8 cellular contexts compared by ENCODE assay signal in genomic region chr3:71752911-71753715, GRCh38. TPM values are rescaled to one million over a fixed set of nuclear protein-coding genes. Genes with fewer than 3 reads are reported as not detected.
DNase-seq lines count a peak whose midpoint lies in the region; ATAC-seq, FAIRE-seq and TF ChIP-seq lines count a peak whose summit lies in the region.

No MANE protein-coding gene starts in this region.

- no peak overlapping the region for H3K9ac ChIP-seq in endothelial cell of umbilical vein (replicated peaks; ENCODE audit: extremely low read depth, insufficient read depth, low read length)

- no peaks in the 10 kb centered on the region for H3K9me3 Mint-ChIP-seq in CD8-positive, alpha-beta memory T cell

- no peaks in the 10 kb centered on the region for H4K20me1 ChIP-seq in endothelial cell of umbilical vein (replicated peaks; ENCODE audit: control insufficient read depth, extremely low read depth, insufficient read depth, low read length)

- no TSS peak for BruUV-seq in endothelial cell of umbilical vein (replicated peaks; lab: Mats Ljungman, UMichigan)

- dilution Hi-C loops in endothelial cell of umbilical vein (cut with MboI; ENCODE audit: extremely low pct_ligation_motif_present, low sequenced_read_pairs) = no loop called here

- peaks cover 6% of the 10 kb centered on the region for H3K4me1 ChIP-seq in CD8-positive, alpha-beta memory T cell (ENCODE audit: insufficient read depth, low read length)
- H3K4me1 ChIP-seq in RWPE2 (ENCODE audit: insufficient read depth, poor library complexity, severe bottlenecking) (no peaks in the 10 kb centered on the region), endothelial cell of umbilical vein (ENCODE audit: control insufficient read depth, extremely low read depth, insufficient read depth, low read length) (peaks cover 4% of the 10 kb centered on the region), pancreas (no peaks in the 10 kb centered on the region)

- TF ChIP-seq CTCF in RWPE2 (IDR thresholded peaks at IDR 0.05; ENCODE audit: poor library complexity, severe bottlenecking) = no peak
- TF ChIP-seq CTCF in endothelial cell of umbilical vein (IDR thresholded peaks at IDR 0.05; ENCODE audit: extremely low read depth in 1 of 2, insufficient read depth in 1 of 2, low read depth in 1 of 2, low read length in 2 of 2) = no peak
- TF ChIP-seq CTCF in pancreas (IDR thresholded peaks at IDR 0.05) = no peak

- POLR2A ChIA-PET in CD8-positive, alpha-beta memory T cell (lab: Charles Lee) = interaction anchor here (0.6 kb wide), 1 partner anchor 50 kb away, joined by 3 read pairs; no protein-coding TSS in a partner anchor
- POLR2A ChIA-PET in endothelial cell of umbilical vein (lab: Charles Lee) = no interaction called here

- FAIRE-seq in endothelial cell of umbilical vein (lab: Jason Lieb, UNC) = no peak
- no peak for FAIRE-seq in pancreas (lab: Jason Lieb, UNC)

- H3K27ac Mint-ChIP-seq in CD8-positive, alpha-beta memory T cell = peak overlapping the region in 2 of 8 donors; percentile 34 to 85

- peak overlapping the region; percentile 67 to 83 (median 75) for H3K4me3 Mint-ChIP-seq in CD8-positive, alpha-beta memory T cell

- H3K36me3 ChIP-seq in CD8-positive, alpha-beta memory T cell (ENCODE audit: insufficient read depth, low read length) = no peaks in the 10 kb centered on the region
- no peaks in the 10 kb centered on the region for H3K36me3 ChIP-seq in RWPE2 (ENCODE audit: low read depth)
- no peaks in the 10 kb centered on the region for H3K36me3 ChIP-seq in endothelial cell of umbilical vein (ENCODE audit: control insufficient read depth in 2 of 2, extremely low read depth in 1 of 2, insufficient read depth in 2 of 2, low read length in 2 of 2)
- H3K36me3 ChIP-seq in pancreas = no peaks in the 10 kb centered on the region

- CTCF ChIA-PET in CD8-positive, alpha-beta memory T cell (lab: Charles Lee) = interaction anchor here (1.1 kb wide), 1 partner anchor 23 kb away, joined by 3 read pairs; no protein-coding TSS in a partner anchor
- CTCF ChIA-PET in endothelial cell of umbilical vein (lab: Charles Lee) = no interaction called here

- peak overlapping the region; percentile 37 for H3K4me3 ChIP-seq in CD8-positive, alpha-beta memory T cell (ENCODE audit: low read length)
- H3K4me3 ChIP-seq in RWPE2 (ENCODE audit: severe bottlenecking) (peak overlapping the region; percentile 76), endothelial cell of umbilical vein (replicated peaks in 1 of 3; ENCODE audit: insufficient read depth in 1 of 3, low read depth in 1 of 3, low read length in 3 of 3) (no peak overlapping the region), pancreas (peak overlapping the region in 3 of 4 donors; percentile 29 to 47 (median 46))

- peaks cover 0 to 4% (median 0%) of the 10 kb centered on the region in 3 donors for H3K36me3 Mint-ChIP-seq in CD8-positive, alpha-beta memory T cell

- intact Hi-C loops in endothelial cell of umbilical vein (cut with micrococcal nuclease) = no loop called here
- intact Hi-C loops in pancreas (cut with DNase I) = no loop called here

- no peaks in the 10 kb centered on the region for H3K79me2 ChIP-seq in endothelial cell of umbilical vein (ENCODE audit: control insufficient read depth, insufficient read depth, low read length)

- no peak overlapping the region for H3K4me2 ChIP-seq in endothelial cell of umbilical vein (ENCODE audit: insufficient read depth, low read length)

- no peak for TF ChIP-seq POLR2A in endothelial cell of umbilical vein (IDR thresholded peaks at IDR 0.05; ENCODE audit: low read depth, low read length)

- H3K27me3 Mint-ChIP-seq in CD8-positive, alpha-beta memory T cell = peaks cover 21 to 45% of the 10 kb centered on the region in 2 donors

- H3K27ac ChIP-seq in CD8-positive, alpha-beta memory T cell (ENCODE audit: low read depth, low read length) = no peak overlapping the region
- H3K27ac ChIP-seq in RWPE2 (ENCODE audit: poor library complexity, severe bottlenecking) (no peak overlapping the region), endothelial cell of umbilical vein (ENCODE audit: insufficient read depth, low read depth, low read length) (no peak overlapping the region), pancreas (no peak overlapping the region)

- DNase-seq in CD8-positive, alpha-beta memory T cell = peak in 1 of 5 donors; percentile 4
- DNase-seq in RWPE2 (ENCODE audit: low spot score) (no peak), endothelial cell of umbilical vein (ENCODE audit: low read depth, low spot score) (no peak), pancreas (peak in 1 of 6 donors; percentile 51), cerebellar nuclear complex (lab: John Stamatoyannopoulos, UW) (no peak), T1000 (lab: John Stamatoyannopoulos, UW) (no peak)

- H3K4me1 Mint-ChIP-seq in CD8-positive, alpha-beta memory T cell = peaks cover 6 to 16% (median 14%) of the 10 kb centered on the region in 3 donors

- no peaks in the 10 kb centered on the region for H3K9me1 ChIP-seq in endothelial cell of umbilical vein (replicated peaks; ENCODE audit: control insufficient read depth, extremely low read depth, insufficient read depth, low read length)

- peaks cover 25% of the 10 kb centered on the region for H3K27me3 ChIP-seq in CD8-positive, alpha-beta memory T cell (ENCODE audit: insufficient read depth, low read length, poor library complexity, severe bottlenecking)
- H3K27me3 ChIP-seq in RWPE2 (ENCODE audit: insufficient read depth, poor library complexity, severe bottlenecking) = peaks cover 10% of the 10 kb centered on the region
- peaks cover 39 to 56% of the 10 kb centered on the region in 2 experiments for H3K27me3 ChIP-seq in endothelial cell of umbilical vein (ENCODE audit: control insufficient read depth in 2 of 2, insufficient read depth in 2 of 2, low read length in 2 of 2)
- H3K27me3 ChIP-seq in pancreas = no peaks in the 10 kb centered on the region

- ATAC-seq in RWPE2 (ENCODE audit: low read depth) = no peak
- ATAC-seq in pancreas = peak in 3 of 4 donors; percentile 24 to 37 (median 25)
- ATAC-seq in GM21390 (IDR thresholded peaks at IDR 0.05; ENCODE audit: unreplicated experiment) = no peak
- no peak for ATAC-seq in HG02970 (IDR thresholded peaks at IDR 0.05; ENCODE audit: low FRiP score, unreplicated experiment)

- H2AFZ ChIP-seq in endothelial cell of umbilical vein (ENCODE audit: low read depth, low read length) = no peak overlapping the region

- WGBS in pancreas, 2 donors = 12 to 19% methylated on average over 39 to 67 of the region's 67 CpGs

- no peaks in the 10 kb centered on the region for H3K9me3 ChIP-seq in CD8-positive, alpha-beta memory T cell (ENCODE audit: low read length)
- H3K9me3 ChIP-seq in RWPE2 (ENCODE audit: severe bottlenecking) (no peaks in the 10 kb centered on the region), endothelial cell of umbilical vein (replicated peaks; ENCODE audit: control insufficient read depth, insufficient read depth, low read length) (no peaks in the 10 kb centered on the region), pancreas (no peaks in the 10 kb centered on the region)

TF ChIP-seq in endothelial cell of umbilical vein, 7 proteins besides CTCF, POLR2A, EP300 and RAD21:
- TF ChIP-seq EZH2 (IDR thresholded peaks at IDR 0.05; ENCODE audit: borderline replicate concordance, low read depth, low read length, severe bottlenecking) (peak; percentile 49), POLR2AphosphoS5 (IDR thresholded peaks at IDR 0.05; ENCODE audit: insufficient read depth, low read depth, low read length) (no peak)

RNA-seq across cellular contexts. Expression of gene GPR27, which starts 0.5 kb away (rescaled TPM):
- 1 to 10 TPM; 2.3 to 2.6 TPM for total RNA-seq in CD8-positive, alpha-beta memory T cell
- polyA plus RNA-seq in CD8-positive, alpha-beta memory T cell = 1.8 TPM
- not detected in 2 replicates for total RNA-seq in endothelial cell of umbilical vein
- polyA plus RNA-seq in endothelial cell of umbilical vein = 0.03 TPM in 1 of 2 replicates, not detected in the other
- polyA plus RNA-seq in endothelial cell of umbilical vein (2011; cell fraction: cytosol; rRNA removed) = 0.03 TPM in 1 of 2 replicates, not detected in the other
- polyA plus RNA-seq in endothelial cell of umbilical vein (2011; cell fraction: nucleus; rRNA removed) = not detected in 2 replicates
- polyA plus RNA-seq in endothelial cell of umbilical vein (2012) = not detected in 2 replicates
- polyA minus RNA-seq in endothelial cell of umbilical vein = not detected in 2 replicates
- polyA minus RNA-seq in endothelial cell of umbilical vein (2011; cell fraction: cytosol; rRNA and poly(A)+ RNA removed) = not detected
- polyA minus RNA-seq in endothelial cell of umbilical vein (2011; cell fraction: nucleus; rRNA and poly(A)+ RNA removed) = not detected in 2 replicates
- total RNA-seq in pancreas = 1 to 10 TPM in 5 of 6 donors, under 1 TPM in 1; 0.83 to 6.4 (median 1.8) TPM
- 1 to 10 TPM; 1.4 to 4.6 TPM for polyA plus RNA-seq in pancreas

RNA-seq across cellular contexts. Expression of gene EIF4E3, which starts 27.9 kb away (rescaled TPM):
- 10 to 100 TPM; 22.2 to 24.1 TPM for total RNA-seq in CD8-positive, alpha-beta memory T cell
- 50.5 TPM for polyA plus RNA-seq in CD8-positive, alpha-beta memory T cell
- total RNA-seq in endothelial cell of umbilical vein = 4.9 and 7.6 TPM in 2 replicates
- polyA plus RNA-seq in endothelial cell of umbilical vein = 1.1 and 1.3 TPM in 2 replicates
- 2.0 and 2.1 TPM in 2 replicates for polyA plus RNA-seq in endothelial cell of umbilical vein (2011; cell fraction: cytosol; rRNA removed)
- 1.2 TPM in 2 replicates for polyA plus RNA-seq in endothelial cell of umbilical vein (2011; cell fraction: nucleus; rRNA removed)
- polyA plus RNA-seq in endothelial cell of umbilical vein (2012) = 3.0 and 5.6 TPM in 2 replicates
- 3.6 and 4.1 TPM in 2 replicates for polyA minus RNA-seq in endothelial cell of umbilical vein
- polyA minus RNA-seq in endothelial cell of umbilical vein (2011; cell fraction: cytosol; rRNA and poly(A)+ RNA removed) = 0.51 TPM
- 1.3 and 1.8 TPM in 2 replicates for polyA minus RNA-seq in endothelial cell of umbilical vein (2011; cell fraction: nucleus; rRNA and poly(A)+ RNA removed)
- total RNA-seq in pancreas = 10 to 100 TPM; 13.2 to 17.3 (median 14.8) TPM
- 1 to 10 TPM; 4.1 to 7.3 TPM for polyA plus RNA-seq in pancreas

RNA-seq across cellular contexts. Expression of gene PROK2, which starts 31.8 kb away (rescaled TPM):
- total RNA-seq in CD8-positive, alpha-beta memory T cell = under 1 TPM; 0.28 to 0.33 TPM
- 1.4 TPM for polyA plus RNA-seq in CD8-positive, alpha-beta memory T cell
- total RNA-seq in endothelial cell of umbilical vein = not detected in 2 replicates
- not detected in 2 replicates for polyA plus RNA-seq in endothelial cell of umbilical vein
- polyA plus RNA-seq in endothelial cell of umbilical vein (2011; cell fraction: cytosol; rRNA removed) = not detected in 2 replicates
- polyA plus RNA-seq in endothelial cell of umbilical vein (2011; cell fraction: nucleus; rRNA removed) = not detected in 2 replicates
- not detected in 2 replicates for polyA plus RNA-seq in endothelial cell of umbilical vein (2012)
- polyA minus RNA-seq in endothelial cell of umbilical vein = not detected in 2 replicates
- not detected for polyA minus RNA-seq in endothelial cell of umbilical vein (2011; cell fraction: cytosol; rRNA and poly(A)+ RNA removed)
- not detected in 2 replicates for polyA minus RNA-seq in endothelial cell of umbilical vein (2011; cell fraction: nucleus; rRNA and poly(A)+ RNA removed)
- under 1 TPM in 3 of 6 donors, not detected in 3; 0.25 to 0.46 (median 0.43) TPM for total RNA-seq in pancreas
- under 1 TPM in 1 of 2 donors, not detected in 1; 0.09 TPM for polyA plus RNA-seq in pancreas

Comparison
In these comparisons a context has a peak if more than half of its experiments do, and no peak if none do; other contexts are left out.
1. H3K4me3 ChIP-seq: peak in CD8-positive, alpha-beta memory T cell (single experiment), RWPE2 (single experiment) and pancreas (3 of 4); none in endothelial cell of umbilical vein (0 of 3).
2. ATAC-seq: peak in pancreas (3 of 4); none in RWPE2 (single experiment), GM21390 (single experiment) and HG02970 (single experiment).